15 cellular contexts compared by ENCODE assay signal in the genomic region with DNA sequence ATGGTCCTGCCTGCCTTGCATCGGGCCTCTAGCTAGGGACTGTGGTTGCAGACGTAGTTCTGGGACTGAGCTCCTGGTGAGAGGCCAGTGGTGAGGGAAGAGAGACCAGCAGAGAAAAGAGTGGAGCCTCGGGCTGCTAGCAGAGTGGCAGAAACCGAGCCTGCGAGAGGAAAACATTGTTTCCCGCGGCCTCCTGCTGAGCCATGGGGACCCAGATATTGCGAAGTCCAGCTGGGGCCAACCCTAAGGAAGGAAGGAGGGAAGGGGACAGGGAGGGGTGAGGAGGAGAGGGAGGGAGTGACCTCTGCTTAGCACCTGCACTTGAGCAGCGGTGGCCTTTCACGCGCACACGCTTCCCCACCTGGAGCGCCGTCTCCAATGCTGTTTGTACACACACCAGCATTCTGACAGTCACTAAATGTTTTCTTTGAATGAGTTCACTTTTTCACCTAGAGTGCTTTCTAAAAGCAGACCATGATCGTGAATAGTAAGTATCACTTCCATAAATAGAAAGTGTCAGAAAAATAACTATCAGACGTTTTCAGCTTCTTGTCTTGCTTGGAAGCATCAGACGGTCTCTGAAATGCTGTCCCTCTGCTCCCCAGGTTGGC.
DNase-seq lines count a peak whose midpoint lies in the region; ATAC-seq and TF ChIP-seq lines count a peak whose summit lies in the region.
"Had no signal": no experiment of that assay in that cellular context is flagged by ENCODE, and none has a peak within 500 bp of the region (broad histone marks: within the 10 kb centered on the region; RNA-seq: fewer than 3 reads in every experiment).

No MANE protein-coding gene starts in this region.

- H3K27ac Mint-ChIP-seq in stimulated activated memory B cell treated with anti-CD40 and anti-IgM and Interleukin-4, amounts not matched to agents 10 μg/mL and 1 μg/mL and 100 μg/mL, for 72 hours: no peak overlapping the region
- H3K27ac Mint-ChIP-seq: activated T-helper 17 cell treated with anti-CD3 and anti-CD28 coated beads, Interleukin-2, amount 50 U/mL, for 72 hours; HFFc6; type B pancreatic cell had no signal

- H3K4me3 Mint-ChIP-seq in stimulated activated memory B cell treated with anti-CD40 and anti-IgM and Interleukin-4, amounts not matched to agents 10 μg/mL and 1 μg/mL and 100 μg/mL, for 72 hours: no peak overlapping the region
- H3K4me3 Mint-ChIP-seq: activated T-helper 17 cell treated with anti-CD3 and anti-CD28 coated beads, Interleukin-2, amount 50 U/mL, for 72 hours; HFFc6; type B pancreatic cell had no signal

- peak; percentile 26 for ATAC-seq in stimulated activated memory B cell treated with anti-CD40 and anti-IgM and Interleukin-4, amounts not matched to agents 10 μg/mL and 1 μg/mL and 100 μg/mL, for 72 hours
- ATAC-seq in HG02588 (IDR thresholded peaks at IDR 0.05; ENCODE audit: unreplicated experiment) (no peak), HG03045 (IDR thresholded peaks at IDR 0.05; ENCODE audit: unreplicated experiment) (no peak)
- ATAC-seq: activated T-helper 17 cell treated with anti-CD3 and anti-CD28 coated beads, Interleukin-2, amount 50 U/mL, for 72 hours; left lobe of liver had no signal

- no peak overlapping the region for H3K4me3 ChIP-seq in NB4 (ENCODE audit: low read depth, low read length)
- H3K4me3 ChIP-seq: smooth muscle cell had no signal

- no peak for TF ChIP-seq POLR2A in NB4 (IDR thresholded peaks at IDR 0.05; ENCODE audit: extremely low read depth, insufficient read length)

- DNase-seq in NOMO-1 treated with DMSO at 0.1 percent for 48 hours (lab: John Stamatoyannopoulos, UW; ENCODE audit: unreplicated experiment) (peak; percentile 18), NOMO-1 treated with dmso at 0.1 percent for 144 hours (lab: John Stamatoyannopoulos, UW; ENCODE audit: unreplicated experiment) (no peak), NB4 (ENCODE audit: low read depth) (peak; percentile 47)
- DNase-seq: foreskin melanocyte, HFFc6, NCI-H1092, NCI-H2107, NCI-H748 treated with DMSO at 0.1 percent for 48 hours had no signal

- TF ChIP-seq CTCF in NB4 (IDR thresholded peaks at IDR 0.05; ENCODE audit: low read depth, low read length): no peak

- H3K9me3 Mint-ChIP-seq in stimulated activated memory B cell treated with anti-CD40 and anti-IgM and Interleukin-4, amounts not matched to agents 10 μg/mL and 1 μg/mL and 100 μg/mL, for 72 hours: no peaks in the 10 kb centered on the region
- H3K9me3 Mint-ChIP-seq: activated T-helper 17 cell treated with anti-CD3 and anti-CD28 coated beads, Interleukin-2, amount 50 U/mL, for 72 hours; HFFc6; type B pancreatic cell had no signal

- H3K4me1 Mint-ChIP-seq in stimulated activated memory B cell treated with anti-CD40 and anti-IgM and Interleukin-4, amounts not matched to agents 10 μg/mL and 1 μg/mL and 100 μg/mL, for 72 hours: peaks cover 47% of the 10 kb centered on the region

- no peaks in the 10 kb centered on the region for H3K36me3 Mint-ChIP-seq in stimulated activated memory B cell treated with anti-CD40 and anti-IgM and Interleukin-4, amounts not matched to agents 10 μg/mL and 1 μg/mL and 100 μg/mL, for 72 hours
- H3K36me3 Mint-ChIP-seq: type B pancreatic cell had no signal

- H3K27me3 Mint-ChIP-seq in stimulated activated memory B cell treated with anti-CD40 and anti-IgM and Interleukin-4, amounts not matched to agents 10 μg/mL and 1 μg/mL and 100 μg/mL, for 72 hours: peaks cover 25% of the 10 kb centered on the region
- H3K27me3 Mint-ChIP-seq: activated T-helper 17 cell treated with anti-CD3 and anti-CD28 coated beads, Interleukin-2, amount 50 U/mL, for 72 hours had no signal
